26 cellular contexts compared by ENCODE assay signal in genomic region chr17:78621720-78622490, GRCh38. TPM values are rescaled to one million over a fixed set of nuclear protein-coding genes. Genes with fewer than 3 reads are reported as not detected.
"Had no signal": no experiment of that assay in that cellular context is flagged by ENCODE, and none has a peak within 500 bp of the region (broad histone marks: within the 10 kb centered on the region; RNA-seq: fewer than 3 reads in every experiment).

No MANE protein-coding gene starts in this region.

- H3K36me3 ChIP-seq: adrenal gland, esophagus squamous epithelium, transverse colon, WERI-Rb-1 had no signal

- H3K27me3 ChIP-seq: adrenal gland, body of pancreas, testis had no signal

- FAIRE-seq: colon had no signal

- ATAC-seq: activated CD4-positive, CD25-positive, alpha-beta regulatory T cell treated with anti-CD3 and anti-CD28 coated beads, Interleukin-2, amount 50 U/mL, for 24 hours; body of pancreas; naive thymus-derived CD4-positive, alpha-beta T cell had no signal

- DNase-seq: activated CD4-positive, alpha-beta T cell treated with anti-CD3 and anti-CD28 coated beads for 48 hours; activated CD4-positive, alpha-beta T cell treated with anti-CD3 and anti-CD28 coated beads, Interleukin-2, amount 50 U/mL, for 48 hours; activated CD8-positive, alpha-beta memory T cell treated with anti-CD3 and anti-CD28 coated beads for 24 hours; activated effector memory CD4-positive, alpha-beta T cell treated with anti-CD3 and anti-CD28 coated beads, Interleukin-2, amount 50 U/mL, for 16 hours; activated naive CD4-positive, alpha-beta T cell treated with anti-CD3 and anti-CD28 coated beads for 36 hours; activated naive CD8-positive, alpha-beta T cell treated with anti-CD3 and anti-CD28 coated beads for 36 hours; adrenal gland; aorta; body of pancreas; dermis blood vessel endothelial cell; effector CD4-positive, alpha-beta T cell; esophagus squamous epithelium; foreskin melanocyte; naive thymus-derived CD4-positive, alpha-beta T cell; occipital lobe; stimulated activated CD4-positive, alpha-beta T cell treated with anti-CD3 and anti-CD28 coated beads, Interleukin-2, amount 100 ng/mL, for 48 hours; stimulated activated naive CD4-positive, alpha-beta T cell treated with Interleukin-2 at 50 U/mL for 16 hours; testis; transverse colon; WERI-Rb-1 had no signal

- H3K9ac ChIP-seq: parathyroid adenoma had no signal

- H3K4me3 ChIP-seq: adrenal gland, body of pancreas, esophagus squamous epithelium, testis, transverse colon had no signal

- H3K27ac ChIP-seq: adrenal gland, body of pancreas, epithelial cell of prostate, esophagus squamous epithelium, parathyroid adenoma, testis, transverse colon, WERI-Rb-1 had no signal

- H2AFZ ChIP-seq: parathyroid adenoma had no signal

- H3K4me1 ChIP-seq: adrenal gland, body of pancreas, parathyroid adenoma had no signal

- H3K79me2 ChIP-seq: parathyroid adenoma had no signal

- H3K9me3 ChIP-seq: adrenal gland, body of pancreas, esophagus squamous epithelium, testis, transverse colon had no signal

RNA-seq across cellular contexts. Expression of gene DNAH17, which starts 44.7 kb away (rescaled TPM):
- total RNA-seq: body of pancreas, glomerular endothelial cell had no signal
- polyA plus RNA-seq: aorta, neural cell had no signal
